ENCODE assay signal across 23 cellular contexts in the genomic region with DNA sequence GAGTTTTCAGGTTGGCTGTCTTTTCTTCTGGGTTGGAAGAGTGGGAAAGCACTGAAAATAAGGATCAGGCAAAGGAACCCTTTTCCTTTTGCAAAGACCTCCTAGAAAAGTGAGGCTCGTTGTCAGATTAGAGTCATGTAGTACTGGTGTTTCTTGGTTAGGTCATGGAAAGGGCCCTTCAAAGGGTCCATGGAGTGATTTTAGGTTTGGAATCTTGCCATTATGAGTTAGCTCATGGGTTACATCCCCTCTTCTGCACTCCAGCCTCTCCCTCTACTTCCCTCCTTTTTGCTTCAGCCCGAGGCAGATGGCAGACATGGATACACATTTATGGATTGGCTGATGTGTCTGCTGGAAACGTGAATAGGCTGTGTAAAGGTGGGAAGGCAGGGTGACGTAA. TPM values are rescaled to one million over a fixed set of nuclear protein-coding genes. Genes with fewer than 3 reads are reported as not detected.
"Had no signal": no experiment of that assay in that cellular context is flagged by ENCODE, and none has a peak within 500 bp of the region (broad histone marks: within the 10 kb centered on the region; RNA-seq: fewer than 3 reads in every experiment).

No MANE protein-coding gene starts in this region.

- FAIRE-seq: small intestine had no signal

- H2AFZ ChIP-seq: parathyroid adenoma had no signal

- ATAC-seq: naive thymus-derived CD8-positive, alpha-beta T cell; psoas muscle; right lobe of liver; stimulated activated effector memory CD8-positive, alpha-beta T cell treated with anti-CD3 and anti-CD28 coated beads, Interleukin-12 subunit alpha, Interleukin-12 subunit beta, amount 100 ng/mL, for 72 hours; stimulated activated naive B cell treated with anti-CD40 and anti-IgM and Interleukin-4, amounts not matched to agents 10 μg/mL and 1 μg/mL and 100 μg/mL, for 72 hours had no signal

- H3K79me2 ChIP-seq: parathyroid adenoma had no signal

- H3K27me3 ChIP-seq: ovary, right lobe of liver, sigmoid colon, stomach, thyroid gland, tibial nerve, upper lobe of left lung, vagina had no signal

- DNase-seq: naive thymus-derived CD8-positive, alpha-beta T cell; nephron progenitor cell; occipital lobe; ovary; right lobe of liver; sigmoid colon; small intestine; stimulated activated CD4-positive, alpha-beta T cell treated with anti-CD3 and anti-CD28 coated beads, Interleukin-15, amount 100 ng/mL, for 24 hours; stimulated activated CD4-positive, alpha-beta T cell treated with anti-CD3 and anti-CD28 coated beads, Interleukin-2, amount 100 ng/mL, for 24 hours; stimulated activated CD4-positive, alpha-beta T cell treated with anti-CD3 and anti-CD28 coated beads, Interleukin-2, amount 100 ng/mL, for 48 hours; stimulated activated CD4-positive, alpha-beta T cell treated with anti-CD3 and anti-CD28 coated beads, Interleukin-4, amount 100 ng/mL, for 24 hours; stimulated activated naive B cell treated with anti-CD40 and anti-IgM and Interleukin-4, amounts not matched to agents 10 μg/mL and 1 μg/mL and 100 μg/mL, for 72 hours; stimulated activated naive CD4-positive, alpha-beta T cell treated with Interleukin-2 at 50 U/mL for 16 hours; stomach; thyroid gland; trophoblast cell; upper lobe of left lung had no signal

- H3K9ac ChIP-seq: parathyroid adenoma had no signal

- H3K4me3 ChIP-seq: ovary, psoas muscle, right lobe of liver, sigmoid colon, stomach, thoracic aorta, thyroid gland, tibial nerve, upper lobe of left lung, vagina had no signal

- H3K27ac ChIP-seq: ovary, parathyroid adenoma, psoas muscle, right lobe of liver, sigmoid colon, stomach, thoracic aorta, thyroid gland, tibial nerve, upper lobe of left lung, vagina had no signal

- H3K9me3 ChIP-seq: ovary, right lobe of liver, sigmoid colon, thoracic aorta, thyroid gland, tibial nerve, upper lobe of left lung, vagina had no signal

- H3K4me1 ChIP-seq: parathyroid adenoma, psoas muscle, right lobe of liver, sigmoid colon, stomach, thyroid gland, tibial nerve, upper lobe of left lung, vagina had no signal

- H3K36me3 ChIP-seq: ovary, right lobe of liver, sigmoid colon, stomach, thoracic aorta, thyroid gland, tibial nerve, upper lobe of left lung, vagina had no signal

RNA-seq across cellular contexts. Expression of gene CREB5, which starts 47.0 kb away (rescaled TPM):
- polyA plus RNA-seq: naive thymus-derived CD8-positive, alpha-beta T cell had no signal
